ENCODE assay signal across 18 cellular contexts in genomic region chr1:24091971-24092482, GRCh38. TPM values are rescaled to one million over a fixed set of nuclear protein-coding genes. Genes with fewer than 3 reads are reported as not detected.
"Had no signal": no experiment of that assay in that cellular context is flagged by ENCODE, and none has a peak within 500 bp of the region (broad histone marks: within the 10 kb centered on the region; RNA-seq: fewer than 3 reads in every experiment).

No MANE protein-coding gene starts in this region.

- H3K36me3 Mint-ChIP-seq: mesothelial cell of epicardium; natural killer cell treated with Interleukin-12 subunit alpha and Interleukin-12 subunit beta and Interleukin-15 and Interleukin-18, amount 100 ng/mL, for 72 hours; stimulated activated naive B cell treated with anti-CD40 and anti-IgM and Interleukin-4, amounts not matched to agents 10 μg/mL and 1 μg/mL and 100 μg/mL, for 72 hours had no signal

- H3K4me1 Mint-ChIP-seq: activated B cell treated with CpG ODN at 0.5 μM for 24 hours; stimulated activated naive B cell treated with anti-CD40 and anti-IgM and Interleukin-4, amounts not matched to agents 10 μg/mL and 1 μg/mL and 100 μg/mL, for 72 hours had no signal

- H3K27ac Mint-ChIP-seq: activated B cell treated with CpG ODN at 0.5 μM for 24 hours; endodermal cell; mesothelial cell of epicardium; natural killer cell treated with Interleukin-12 subunit alpha and Interleukin-12 subunit beta and Interleukin-15 and Interleukin-18, amount 100 ng/mL, for 72 hours; stimulated activated naive B cell treated with anti-CD40 and anti-IgM and Interleukin-4, amounts not matched to agents 10 μg/mL and 1 μg/mL and 100 μg/mL, for 72 hours had no signal

- DNase-seq: activated B cell treated with CpG ODN at 0.5 μM for 24 hours; activated naive CD4-positive, alpha-beta T cell; aorta; brain microvascular endothelial cell; central memory CD4-positive, alpha-beta T cell; dorsolateral prefrontal cortex; endodermal cell; foreskin fibroblast; Right ventricle myocardium superior; stimulated activated CD4-positive, alpha-beta T cell treated with anti-CD3 and anti-CD28 coated beads, Interleukin-12 subunit alpha, Interleukin-12 subunit beta, amount 100 ng/mL, for 4 hours; stimulated activated CD4-positive, alpha-beta T cell treated with anti-CD3 and anti-CD28 coated beads, Interleukin-2, amount 100 ng/mL, for 48 hours; stimulated activated naive B cell treated with anti-CD40 and anti-IgM and Interleukin-4, amounts not matched to agents 10 μg/mL and 1 μg/mL and 100 μg/mL, for 72 hours; T-helper 9 cell; thyroid gland had no signal

- H3K9me3 Mint-ChIP-seq: activated B cell treated with CpG ODN at 0.5 μM for 24 hours; endodermal cell; mesothelial cell of epicardium; natural killer cell treated with Interleukin-12 subunit alpha and Interleukin-12 subunit beta and Interleukin-15 and Interleukin-18, amount 100 ng/mL, for 72 hours; stimulated activated naive B cell treated with anti-CD40 and anti-IgM and Interleukin-4, amounts not matched to agents 10 μg/mL and 1 μg/mL and 100 μg/mL, for 72 hours had no signal

- ATAC-seq: natural killer cell treated with Interleukin-12 subunit alpha and Interleukin-12 subunit beta and Interleukin-15 and Interleukin-18, amount 100 ng/mL, for 72 hours; stimulated activated naive B cell treated with anti-CD40 and anti-IgM and Interleukin-4, amounts not matched to agents 10 μg/mL and 1 μg/mL and 100 μg/mL, for 72 hours had no signal

- H3K4me3 Mint-ChIP-seq: activated B cell treated with CpG ODN at 0.5 μM for 24 hours; endodermal cell; mesothelial cell of epicardium; natural killer cell treated with Interleukin-12 subunit alpha and Interleukin-12 subunit beta and Interleukin-15 and Interleukin-18, amount 100 ng/mL, for 72 hours; stimulated activated naive B cell treated with anti-CD40 and anti-IgM and Interleukin-4, amounts not matched to agents 10 μg/mL and 1 μg/mL and 100 μg/mL, for 72 hours had no signal

RNA-seq across cellular contexts. Expression of gene MYOM3, which starts 19.9 kb away (rescaled TPM):
- total RNA-seq: activated B cell treated with CpG ODN at 0.5 μM for 24 hours; lung microvascular endothelial cell; natural killer cell treated with Interleukin-12 subunit alpha and Interleukin-12 subunit beta and Interleukin-15 and Interleukin-18, amount 100 ng/mL, for 72 hours had no signal

RNA-seq across cellular contexts. Expression of gene IL22RA1, which starts 50.9 kb away (rescaled TPM):
- total RNA-seq: endodermal cell; lung microvascular endothelial cell; natural killer cell treated with Interleukin-12 subunit alpha and Interleukin-12 subunit beta and Interleukin-15 and Interleukin-18, amount 100 ng/mL, for 72 hours; urinary bladder had no signal
